27 cellular contexts compared by ENCODE assay signal in genomic region chr13:23699271-23699670, GRCh38.
"Had no signal": no experiment of that assay in that cellular context is flagged by ENCODE, and none has a peak within 500 bp of the region (broad histone marks: within the 10 kb centered on the region; RNA-seq: fewer than 3 reads in every experiment).

No MANE protein-coding gene starts in this region.

- H3K4me3 ChIP-seq: gastroesophageal sphincter, heart right ventricle, hepatocyte had no signal

- DNase-seq: activated B cell treated with CpG ODN at 0.5 μM for 24 hours; activated CD4-positive, alpha-beta T cell treated with anti-CD3 and anti-CD28 coated beads for 48 hours; activated CD4-positive, alpha-beta T cell treated with anti-CD3 and anti-CD28 coated beads, Interleukin-2, amount 50 U/mL, for 1 hour; activated CD4-positive, alpha-beta T cell treated with anti-CD3 and anti-CD28 coated beads, Interleukin-2, amount 50 U/mL, for 48 hours; activated CD8-positive, alpha-beta memory T cell treated with anti-CD3 and anti-CD28 coated beads for 24 hours; activated CD8-positive, alpha-beta T cell treated with anti-CD3 and anti-CD28 coated beads for 36 hours; activated effector memory CD4-positive, alpha-beta T cell treated with Interleukin-2 at 50 U/mL for 16 hours; activated gamma-delta T cell treated with Interleukin-2 at 50 U/mL for 16 hours; activated naive CD4-positive, alpha-beta T cell treated with anti-CD3 and anti-CD28 coated beads, Interleukin-2, amount 50 U/mL, for 16 hours; activated naive CD4-positive, alpha-beta T cell treated with Interleukin-2 at 50 U/mL for 16 hours; activated T-cell treated with anti-CD3 and anti-CD28 coated beads, Interleukin-2, amount 50 U/mL, for 4 hours; amniotic stem cell; anterior cingulate cortex; brain microvascular endothelial cell; cortex of kidney; effector CD8-positive, alpha-beta T cell; foreskin keratinocyte; heart right ventricle; T-helper 1 cell; T-helper 17 cell; T1000; WERI-Rb-1 had no signal

- ATAC-seq: activated CD4-positive, CD25-positive, alpha-beta regulatory T cell treated with anti-CD3 and anti-CD28 coated beads, Interleukin-2, amount 50 U/mL, for 24 hours; activated CD8-positive, alpha-beta T cell treated with anti-CD3 and anti-CD28 coated beads for 36 hours; activated T-cell treated with anti-CD3 and anti-CD28 coated beads, Interleukin-2, amount 50 U/mL, for 4 hours; activated T-helper 17 cell treated with anti-CD3 and anti-CD28 coated beads, Interleukin-2, amount 50 U/mL, for 72 hours; esophagus mucosa; foreskin keratinocyte; gastroesophageal sphincter; heart right ventricle; T-helper 17 cell had no signal
